25 cellular contexts compared by ENCODE assay signal in the genomic region with DNA sequence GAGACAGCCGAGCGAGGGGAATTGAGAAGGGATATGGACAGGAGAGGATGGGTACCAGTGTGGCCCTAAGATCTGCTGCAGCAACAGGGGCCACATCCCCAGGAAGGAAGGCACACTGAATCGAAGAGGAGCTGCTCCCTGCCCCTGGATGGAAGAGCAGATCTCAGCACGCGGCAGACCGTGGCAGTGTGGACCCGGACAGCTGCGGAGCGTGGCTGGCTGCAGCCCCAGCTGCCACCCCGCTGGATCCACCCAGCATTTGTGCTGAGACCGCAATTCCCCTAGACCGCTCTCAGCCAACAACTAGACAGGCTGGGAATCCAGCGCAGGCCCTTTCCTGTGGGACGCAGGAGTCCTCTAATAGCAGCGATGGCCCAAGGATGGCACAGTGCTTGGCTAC.
"Had no signal": no experiment of that assay in that cellular context is flagged by ENCODE, and none has a peak within 500 bp of the region (broad histone marks: within the 10 kb centered on the region; RNA-seq: fewer than 3 reads in every experiment).

No MANE protein-coding gene starts in this region.

- H2AFZ ChIP-seq: hepatocyte had no signal

- H3K4me1 Mint-ChIP-seq: mesothelial cell of epicardium; stimulated activated naive B cell treated with anti-CD40 and anti-IgM and Interleukin-4, amounts not matched to agents 10 μg/mL and 1 μg/mL and 100 μg/mL, for 72 hours had no signal

- H3K27ac Mint-ChIP-seq: mesothelial cell of epicardium; naive thymus-derived CD8-positive, alpha-beta T cell; stimulated activated naive B cell treated with anti-CD40 and anti-IgM and Interleukin-4, amounts not matched to agents 10 μg/mL and 1 μg/mL and 100 μg/mL, for 72 hours had no signal

- H3K9me3 ChIP-seq: ovary, right atrium auricular region, right lobe of liver, stomach, testis, thyroid gland, transverse colon, upper lobe of left lung, vagina had no signal

- H3K4me1 ChIP-seq: left ventricle myocardium inferior, right atrium auricular region, right lobe of liver, stomach, testis, thyroid gland, transverse colon, upper lobe of left lung, vagina had no signal

- H3K9me3 Mint-ChIP-seq: neural crest cell; stimulated activated naive B cell treated with anti-CD40 and anti-IgM and Interleukin-4, amounts not matched to agents 10 μg/mL and 1 μg/mL and 100 μg/mL, for 72 hours had no signal

- H3K4me3 Mint-ChIP-seq: mesothelial cell of epicardium; naive thymus-derived CD8-positive, alpha-beta T cell; nephron; neural crest cell; stimulated activated naive B cell treated with anti-CD40 and anti-IgM and Interleukin-4, amounts not matched to agents 10 μg/mL and 1 μg/mL and 100 μg/mL, for 72 hours had no signal

- H3K36me3 ChIP-seq: left ventricle myocardium inferior, ovary, right atrium auricular region, right lobe of liver, stomach, thyroid gland, transverse colon, upper lobe of left lung, vagina had no signal

- H3K36me3 Mint-ChIP-seq: mesothelial cell of epicardium; naive thymus-derived CD8-positive, alpha-beta T cell; stimulated activated naive B cell treated with anti-CD40 and anti-IgM and Interleukin-4, amounts not matched to agents 10 μg/mL and 1 μg/mL and 100 μg/mL, for 72 hours had no signal

- H3K4me2 ChIP-seq: hepatocyte had no signal

- H3K79me2 ChIP-seq: hepatocyte had no signal

- H3K27ac ChIP-seq: hepatocyte, left ventricle myocardium inferior, ovary, right atrium auricular region, right lobe of liver, skin epidermis, stomach, testis, thyroid gland, transverse colon, upper lobe of left lung, vagina had no signal

- H3K4me3 ChIP-seq: hepatocyte, left ventricle myocardium inferior, lung, ovary, right atrium auricular region, right lobe of liver, skin epidermis, stomach, testis, thyroid gland, transverse colon, upper lobe of left lung, vagina had no signal

- H3K27me3 ChIP-seq: hepatocyte, ovary, right atrium auricular region, right lobe of liver, testis, thyroid gland, transverse colon, upper lobe of left lung, vagina had no signal

- DNase-seq: islet precursor cell; left ventricle myocardium inferior; mesendoderm; naive thymus-derived CD8-positive, alpha-beta T cell; ovary; right lobe of liver; stimulated activated CD4-positive, alpha-beta T cell treated with anti-CD3 and anti-CD28 coated beads, Interleukin-12 subunit alpha, Interleukin-12 subunit beta, amount 100 ng/mL, for 4 hours; stimulated activated CD4-positive, alpha-beta T cell treated with anti-CD3 and anti-CD28 coated beads, Interleukin-15, amount 100 ng/mL, for 24 hours; stimulated activated CD4-positive, alpha-beta T cell treated with anti-CD3 and anti-CD28 coated beads, Interleukin-2, amount 100 ng/mL, for 24 hours; stimulated activated CD4-positive, alpha-beta T cell treated with anti-CD3 and anti-CD28 coated beads, Interleukin-4, amount 100 ng/mL, for 1 hour; stimulated activated naive B cell treated with anti-CD40 and anti-IgM and Interleukin-4, amounts not matched to agents 10 μg/mL and 1 μg/mL and 100 μg/mL, for 72 hours; stimulated activated naive CD8-positive, alpha-beta T cell treated with anti-CD3 and anti-CD28 coated beads, Interleukin-15, Interleukin-2, amounts not matched to agents 100 U/mL and 50 U/mL, for 24 hours; stomach; testis; thyroid gland; transverse colon had no signal
